19 cellular contexts compared by ENCODE assay signal in the genomic region with DNA sequence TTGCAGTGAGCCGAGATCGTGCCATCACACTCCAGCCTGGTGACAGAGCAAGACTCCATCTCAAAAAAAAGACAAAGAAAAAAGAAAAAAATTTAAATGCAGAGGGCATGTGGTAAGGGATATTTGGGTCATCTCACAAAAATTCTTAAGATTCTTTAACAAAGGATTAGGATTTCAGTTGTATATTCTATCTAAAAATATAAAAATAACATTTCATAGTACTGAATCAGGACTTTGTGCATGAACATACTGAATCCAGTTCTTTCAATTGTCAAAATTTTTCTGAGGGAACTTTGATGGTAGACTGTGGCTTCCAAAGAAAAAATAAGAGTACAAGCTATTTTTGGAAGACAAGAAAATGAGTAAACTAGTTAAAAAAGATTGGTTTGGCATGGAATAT. TPM values are rescaled to one million over a fixed set of nuclear protein-coding genes. Genes with fewer than 3 reads are reported as not detected.
DNase-seq lines count a peak whose midpoint lies in the region; ATAC-seq, FAIRE-seq and TF ChIP-seq lines count a peak whose summit lies in the region.
"Had no signal": no experiment of that assay in that cellular context is flagged by ENCODE, and none has a peak within 500 bp of the region (broad histone marks: within the 10 kb centered on the region; RNA-seq: fewer than 3 reads in every experiment).

No MANE protein-coding gene starts in this region.

- peaks cover 9% of the 10 kb centered on the region for H3K4me1 ChIP-seq in astrocyte (ENCODE audit: insufficient read depth, low read length)
- H3K4me1 ChIP-seq in naive thymus-derived CD4-positive, alpha-beta T cell (ENCODE audit: control insufficient read depth in 2 of 2, insufficient read depth in 2 of 2, low read length in 2 of 2): peaks cover 0 to 14% of the 10 kb centered on the region in 2 donors

- H3K27ac Mint-ChIP-seq in HFFc6 (peak overlapping the region; percentile 70), astrocyte (ENCODE audit: unreplicated experiment) (no peak overlapping the region)
- no peak overlapping the region for H3K27ac Mint-ChIP-seq in naive thymus-derived CD4-positive, alpha-beta T cell
- H3K27ac Mint-ChIP-seq: CD4-positive, alpha-beta T cell had no signal

- DNase-seq in AG08396 (ENCODE audit: low spot score): peak; percentile 23
- no peak for DNase-seq in HFFc6
- DNase-seq in astrocyte (ENCODE audit: low read depth): no peak
- peak; percentile 54 for DNase-seq in hepatic stellate cell (ENCODE audit: low spot score)
- DNase-seq in retina: no peak
- DNase-seq in DMS53 treated with DMSO at 0.1 percent for 48 hours (lab: John Stamatoyannopoulos, UW; ENCODE audit: unreplicated experiment): no peak
- DNase-seq in A172 (ENCODE audit: low spot score): no peak
- DNase-seq in naive thymus-derived CD4-positive, alpha-beta T cell: no peak
- DNase-seq: 8988T; CD4-positive, alpha-beta T cell; COR-L47; Kasumi-1; MG63; NCI-H1436 treated with DMSO at 0.1 percent for 48 hours; NCI-H1930; NCI-H510A treated with DMSO at 0.1 percent for 48 hours; NCI-H748 treated with DMSO at 0.1 percent for 48 hours; SHP77 treated with DMSO at 0.1 percent for 48 hours had no signal

- H3K27ac ChIP-seq in astrocyte (ENCODE audit: low read depth, low read length): no peak overlapping the region
- no peak overlapping the region for H3K27ac ChIP-seq in naive thymus-derived CD4-positive, alpha-beta T cell (ENCODE audit: low read depth, low read length)
- H3K27ac ChIP-seq: RWPE1 had no signal

- no peak for TF ChIP-seq CTCF in HFFc6 (IDR thresholded peaks at IDR 0.05)
- no peak for TF ChIP-seq CTCF in astrocyte (IDR thresholded peaks at IDR 0.05; ENCODE audit: insufficient read depth, low read depth, low read length)

- peak overlapping the region; percentile 51 for H3K4me2 ChIP-seq in astrocyte (ENCODE audit: low read length)

- intact Hi-C loops in naive thymus-derived CD4-positive, alpha-beta T cell (cut with micrococcal nuclease): loop anchor here in 1 of 2 donors (10.0 kb wide), 1 partner anchor 476 kb away; a partner anchor contains a TSS

- no peak for FAIRE-seq in astrocyte (lab: Jason Lieb, UNC)

- H3K4me1 Mint-ChIP-seq in HFFc6 (ENCODE audit: low read depth) (peaks cover 42% of the 10 kb centered on the region), astrocyte (ENCODE audit: low read depth, unreplicated experiment) (peaks cover 15% of the 10 kb centered on the region)
- H3K4me1 Mint-ChIP-seq in naive thymus-derived CD4-positive, alpha-beta T cell: peaks cover 14 to 29% (median 25%) of the 10 kb centered on the region in 7 donors

- no peak overlapping the region for H3K9ac ChIP-seq in astrocyte (ENCODE audit: low read length)

- no peak overlapping the region for H2AFZ ChIP-seq in astrocyte (ENCODE audit: low read depth, low read length)

- no peaks in the 10 kb centered on the region for H3K36me3 ChIP-seq in astrocyte (ENCODE audit: insufficient read depth, low read length)
- H3K36me3 ChIP-seq in naive thymus-derived CD4-positive, alpha-beta T cell (ENCODE audit: control insufficient read depth in 2 of 3, insufficient read depth in 3 of 3, low read length in 3 of 3): no peaks in the 10 kb centered on the region
- H3K36me3 ChIP-seq: MG63 had no signal

- POLR2A ChIA-PET in naive thymus-derived CD4-positive, alpha-beta T cell (lab: Charles Lee): no interaction called here

- no peaks in the 10 kb centered on the region for H3K27me3 ChIP-seq in astrocyte (ENCODE audit: insufficient read depth, low read length)
- H3K27me3 ChIP-seq in naive thymus-derived CD4-positive, alpha-beta T cell (ENCODE audit: control insufficient read depth in 2 of 2, insufficient read depth in 2 of 2, low read length in 2 of 2): no peaks in the 10 kb centered on the region
- H3K27me3 ChIP-seq: MG63 had no signal

- H3K4me3 Mint-ChIP-seq in HFFc6: peak overlapping the region; percentile 64
- H3K4me3 Mint-ChIP-seq in astrocyte (ENCODE audit: unreplicated experiment): no peak overlapping the region
- H3K4me3 Mint-ChIP-seq in naive thymus-derived CD4-positive, alpha-beta T cell: no peak overlapping the region
- H3K4me3 Mint-ChIP-seq: CD4-positive, alpha-beta T cell had no signal

- no peaks in the 10 kb centered on the region for H4K20me1 ChIP-seq in astrocyte (ENCODE audit: insufficient read depth, low read length)

- no peaks in the 10 kb centered on the region for H3K9me3 ChIP-seq in astrocyte (ENCODE audit: insufficient read depth, low read depth, low read length)
- H3K9me3 ChIP-seq in naive thymus-derived CD4-positive, alpha-beta T cell (ENCODE audit: control insufficient read depth in 2 of 3, low read length in 3 of 3): no peaks in the 10 kb centered on the region
- H3K9me3 ChIP-seq: MG63 had no signal

- no peak for ATAC-seq in naive thymus-derived CD4-positive, alpha-beta T cell

- H3K4me3 ChIP-seq in astrocyte (ENCODE audit: insufficient read depth, low read depth, low read length): no peak overlapping the region
- H3K4me3 ChIP-seq in naive thymus-derived CD4-positive, alpha-beta T cell (ENCODE audit: low read length): no peak overlapping the region
- H3K4me3 ChIP-seq: MG63 had no signal

- H3K27me3 Mint-ChIP-seq in HFFc6 (ENCODE audit: insufficient read depth) (peaks cover 2% of the 10 kb centered on the region; the same call in 1 of the 2 replicates), astrocyte (ENCODE audit: low read depth, unreplicated experiment) (no peaks in the 10 kb centered on the region)
- H3K27me3 Mint-ChIP-seq in naive thymus-derived CD4-positive, alpha-beta T cell: peaks cover 0 to 6% (median 0%) of the 10 kb centered on the region in 5 donors
- H3K27me3 Mint-ChIP-seq: CD4-positive, alpha-beta T cell had no signal

- CTCF ChIA-PET in naive thymus-derived CD4-positive, alpha-beta T cell (lab: Charles Lee): no interaction called here

- H3K36me3 Mint-ChIP-seq in HFFc6 (ENCODE audit: low read depth) (no peaks in the 10 kb centered on the region), astrocyte (ENCODE audit: low read depth, unreplicated experiment) (no peaks in the 10 kb centered on the region)
- peaks cover 0 to 3% (median 0%) of the 10 kb centered on the region in 5 donors for H3K36me3 Mint-ChIP-seq in naive thymus-derived CD4-positive, alpha-beta T cell

- peaks cover 9% of the 10 kb centered on the region for H3K79me2 ChIP-seq in astrocyte (ENCODE audit: insufficient read depth, low read length)

- H3K9me3 Mint-ChIP-seq in HFFc6 (no peaks in the 10 kb centered on the region), astrocyte (ENCODE audit: unreplicated experiment) (no peaks in the 10 kb centered on the region)
- no peaks in the 10 kb centered on the region for H3K9me3 Mint-ChIP-seq in naive thymus-derived CD4-positive, alpha-beta T cell
- H3K9me3 Mint-ChIP-seq: CD4-positive, alpha-beta T cell had no signal

RNA-seq across cellular contexts. Expression of a gene that starts 6.5 kb away (rescaled TPM):
- total RNA-seq in HFFc6 (2021; fragmentation: NEBNext Ultra II Directional; extraction: Animal tissue kit (Norgen Biotek cat#: 25700)): 10 to 100 TPM; 60.0 to 67.0 (median 63.0) TPM
- total RNA-seq in astrocyte: 78.1 and 80.6 TPM in 2 replicates
- 18.0 and 24.5 TPM in 2 replicates for total RNA-seq in A172 (2014; rRNA removed; shearing (Covaris generic))
- total RNA-seq in naive thymus-derived CD4-positive, alpha-beta T cell: 10 to 100 TPM; 54.1 to 78.2 (median 70.0) TPM
- 1 to 10 TPM; 2.6 to 7.2 TPM for polyA plus RNA-seq in naive thymus-derived CD4-positive, alpha-beta T cell

Comparison
In these comparisons a context has a peak if more than half of its experiments do, and no peak if none do; other contexts are left out.
1. DNase-seq: peak in AG08396 (single experiment) and hepatic stellate cell (single experiment); none in HFFc6 (single experiment), astrocyte (single experiment), retina (single experiment), DMS53 treated with DMSO at 0.1 percent for 48 hours (single experiment), A172 (single experiment) and naive thymus-derived CD4-positive, alpha-beta T cell (0 of 9).